ENCODE assay signal across 10 cellular contexts in the genomic region with DNA sequence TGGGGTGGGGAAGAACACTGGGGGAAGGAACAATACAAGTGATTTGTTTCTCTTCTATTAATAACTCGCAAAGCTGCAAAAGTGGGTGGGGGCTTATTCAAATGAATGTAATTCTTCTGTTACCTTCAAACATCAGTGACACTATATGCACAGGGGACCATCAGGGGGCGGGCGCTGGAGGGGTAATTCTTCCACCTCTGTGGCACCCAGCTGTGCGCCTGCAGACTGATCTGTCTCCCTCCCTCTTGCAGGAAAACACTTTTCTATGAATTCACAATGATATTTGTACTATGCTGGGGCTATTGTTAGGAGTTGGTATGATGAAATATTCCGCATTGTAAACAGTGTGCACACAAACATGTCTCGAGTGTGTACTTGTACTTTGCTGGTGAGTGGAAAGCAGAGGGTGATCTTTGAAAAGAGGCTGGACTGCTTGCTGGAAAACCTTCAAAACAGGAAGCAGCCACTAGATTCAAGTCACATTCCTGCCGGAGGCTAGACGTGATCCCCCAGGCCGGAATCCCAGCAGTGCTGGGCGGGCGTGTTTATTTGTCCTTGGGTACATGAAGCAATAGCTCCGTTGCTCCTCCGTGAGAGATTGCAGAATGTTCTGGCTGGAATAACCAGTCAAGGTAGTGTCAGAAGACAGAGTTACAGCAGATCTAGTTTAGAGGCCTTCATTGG. TPM values are rescaled to one million over a fixed set of nuclear protein-coding genes. Genes with fewer than 3 reads are reported as not detected.
DNase-seq lines count a peak whose midpoint lies in the region; ATAC-seq, FAIRE-seq and TF ChIP-seq lines count a peak whose summit lies in the region.
"Had no signal": no experiment of that assay in that cellular context is flagged by ENCODE, and none has a peak within 500 bp of the region (broad histone marks: within the 10 kb centered on the region; RNA-seq: fewer than 3 reads in every experiment).

No MANE protein-coding gene starts in this region.

- H3K4me3 ChIP-seq in iPS-20b (ENCODE audit: low read length) (no peak overlapping the region), spleen (peak overlapping the region in 1 of 8 donors; percentile 19)

- intact Hi-C loops in spleen (cut with DNase I; ENCODE audit: low total_unique reads), result no loop called here

- no peak for FAIRE-seq in GM12891 (lab: Jason Lieb, UNC)

- 36 to 74% (median 59%) methylated on average over 13 of the region's 13 CpGs for WGBS in spleen, 5 donors

- no peak overlapping the region for H3K27ac ChIP-seq in iPS-20b (ENCODE audit: low read length)
- peak overlapping the region; percentile 13 to 72 (median 55) for H3K27ac ChIP-seq in spleen

- H3K4me1 ChIP-seq in iPS-20b (ENCODE audit: insufficient read depth, low read length) (peaks cover 24% of the 10 kb centered on the region; the same call in 1 of the 2 replicates), spleen (peaks cover 4 to 26% (median 20%) of the 10 kb centered on the region in 6 donors)

- peak; percentile 58 for DNase-seq in HCEC 1CT
- DNase-seq in amniotic epithelial cell (ENCODE audit: low read depth), result peak; percentile 97
- DNase-seq in spleen, result peak; percentile 82
- no peak for DNase-seq in DMS 273 (lab: John Stamatoyannopoulos, UW; ENCODE audit: unreplicated experiment)
- no peak for DNase-seq in activated CD4-positive, alpha-beta T cell treated with anti-CD3 and anti-CD28 coated beads, Interleukin-2, amount 50 U/mL, for 48 hours
- no peak for DNase-seq in GM12891 (ENCODE audit: insufficient read length, low spot score)
- DNase-seq: activated CD4-positive, alpha-beta T cell treated with anti-CD3 and anti-CD28 coated beads for 48 hours; naive B cell had no signal

- H3K36me3 ChIP-seq in iPS-20b (ENCODE audit: insufficient read depth, low read depth, low read length) (no peaks in the 10 kb centered on the region), spleen (no peaks in the 10 kb centered on the region)

- TF ChIP-seq POLR2A in spleen (IDR thresholded peaks at IDR 0.05) (no peak), GM12891 (IDR thresholded peaks at IDR 0.05; ENCODE audit: low read depth, low read length) (no peak)

- H3K27me3 ChIP-seq in iPS-20b (ENCODE audit: insufficient read depth, low read length) (no peaks in the 10 kb centered on the region; the same call in 1 of the 2 replicates), spleen (replicated peaks in 1 of 7) (no peaks in the 10 kb centered on the region)

- H3K9me3 ChIP-seq in iPS-20b (ENCODE audit: insufficient read depth, low read depth, low read length), result no peaks in the 10 kb centered on the region
- H3K9me3 ChIP-seq in spleen, result no peaks in the 10 kb centered on the region

- TF ChIP-seq CTCF in spleen (IDR thresholded peaks at IDR 0.05 in 8 of 11, conservative IDR thresholded peaks at IDR 0.05 in 3 of 11), result no peak

- ATAC-seq in HG02884 (IDR thresholded peaks at IDR 0.05; ENCODE audit: unreplicated experiment), result no peak

- H3K9ac ChIP-seq in iPS-20b (ENCODE audit: low read depth, low read length), result peak overlapping the region; percentile 38; the same call in 1 of the 2 replicates

TF ChIP-seq in GM12891, 5 proteins besides CTCF, POLR2A, EP300 and RAD21:
- TF ChIP-seq POLR2AphosphoS5 (IDR thresholded peaks at IDR 0.05; ENCODE audit: low read depth, low read length) (no peak), PAX5 (IDR thresholded peaks at IDR 0.05; ENCODE audit: insufficient read depth, low read length, severe bottlenecking) (no peak), SPI1 (IDR thresholded peaks at IDR 0.05; ENCODE audit: low read depth, low read length) (no peak), POU2F2 (IDR thresholded peaks at IDR 0.05; ENCODE audit: low read depth, low read length) (no peak), TAF1 (IDR thresholded peaks at IDR 0.05; ENCODE audit: low read depth, low read length) (no peak)

RNA-seq across cellular contexts. Expression of gene BNIP3, which starts 15.8 kb away (rescaled TPM):
- total RNA-seq in spleen, result 10 to 100 TPM; 13.9 to 42.6 (median 36.9) TPM
- polyA plus RNA-seq in spleen, result 1 to 10 TPM; 4.2 to 8.4 (median 6.4) TPM
- polyA plus RNA-seq in GM12891 (2012; ENCODE audit: low read depth, missing spikeins), result 84.9 TPM

Comparison
In these comparisons a context has a peak if more than half of its experiments do, and no peak if none do; other contexts are left out.
1. DNase-seq: peak in HCEC 1CT (single experiment), amniotic epithelial cell (single experiment) and spleen (single experiment); none in DMS 273 (single experiment), activated CD4-positive, alpha-beta T cell treated with anti-CD3 and anti-CD28 coated beads, Interleukin-2, amount 50 U/mL, for 48 hours (0 of 2) and GM12891 (single experiment).